ENCODE assay signal across 22 cellular contexts in genomic region chr6:100426241-100426640, GRCh38. TPM values are rescaled to one million over a fixed set of nuclear protein-coding genes. Genes with fewer than 3 reads are reported as not detected.
"Had no signal": no experiment of that assay in that cellular context is flagged by ENCODE, and none has a peak within 500 bp of the region (broad histone marks: within the 10 kb centered on the region; RNA-seq: fewer than 3 reads in every experiment).

No MANE protein-coding gene starts in this region.

- H3K27ac Mint-ChIP-seq: activated T-helper 17 cell treated with anti-CD3 and anti-CD28 coated beads, Interleukin-2, amount 50 U/mL, for 72 hours; dendritic cell treated with granulocyte-macrophage colony-stimulating factor and Interleukin-4, amounts not matched to agents 40 ng/mL and 50 ng/mL, for 4 days; effector memory CD8-positive, alpha-beta T cell; naive thymus-derived CD4-positive, alpha-beta T cell had no signal

- ATAC-seq: activated T-helper 17 cell treated with anti-CD3 and anti-CD28 coated beads, Interleukin-2, amount 50 U/mL, for 72 hours; effector memory CD8-positive, alpha-beta T cell; gastrocnemius medialis; naive thymus-derived CD4-positive, alpha-beta T cell had no signal

- H3K4me3 Mint-ChIP-seq: activated T-helper 17 cell treated with anti-CD3 and anti-CD28 coated beads, Interleukin-2, amount 50 U/mL, for 72 hours; dendritic cell treated with granulocyte-macrophage colony-stimulating factor and Interleukin-4, amounts not matched to agents 40 ng/mL and 50 ng/mL, for 4 days; effector memory CD8-positive, alpha-beta T cell; naive thymus-derived CD4-positive, alpha-beta T cell had no signal

- H3K4me1 Mint-ChIP-seq: activated T-helper 17 cell treated with anti-CD3 and anti-CD28 coated beads, Interleukin-2, amount 50 U/mL, for 72 hours; naive thymus-derived CD4-positive, alpha-beta T cell had no signal

- DNase-seq: activated CD4-positive, alpha-beta T cell treated with anti-CD3 and anti-CD28 coated beads, Interleukin-2, amount 50 U/mL, for 48 hours; activated naive CD4-positive, alpha-beta T cell treated with Interleukin-2 at 50 U/mL for 16 hours; effector memory CD8-positive, alpha-beta T cell; gastrocnemius medialis; naive thymus-derived CD4-positive, alpha-beta T cell; retina; stimulated activated CD4-positive, alpha-beta T cell treated with anti-CD3 and anti-CD28 coated beads, Interleukin-15, amount 100 ng/mL, for 24 hours; stimulated activated CD4-positive, alpha-beta T cell treated with anti-CD3 and anti-CD28 coated beads, Interleukin-4, amount 100 ng/mL, for 1 hour; stimulated activated naive CD4-positive, alpha-beta T cell; substantia nigra; T-helper 1 cell; T1000; transverse colon had no signal

- H3K27me3 Mint-ChIP-seq: dendritic cell treated with granulocyte-macrophage colony-stimulating factor and Interleukin-4, amounts not matched to agents 40 ng/mL and 50 ng/mL, for 4 days had no signal

- H3K36me3 Mint-ChIP-seq: naive thymus-derived CD4-positive, alpha-beta T cell had no signal

- H3K27ac ChIP-seq: gastrocnemius medialis, parathyroid adenoma, transverse colon had no signal

- H3K27me3 ChIP-seq: gastrocnemius medialis had no signal

- H3K9me3 ChIP-seq: gastrocnemius medialis, transverse colon had no signal

- H3K4me1 ChIP-seq: gastrocnemius medialis, parathyroid adenoma, transverse colon had no signal

- H3K9me3 Mint-ChIP-seq: activated T-helper 17 cell treated with anti-CD3 and anti-CD28 coated beads, Interleukin-2, amount 50 U/mL, for 72 hours; dendritic cell treated with granulocyte-macrophage colony-stimulating factor and Interleukin-4, amounts not matched to agents 40 ng/mL and 50 ng/mL, for 4 days; effector memory CD8-positive, alpha-beta T cell had no signal

- H3K36me3 ChIP-seq: gastrocnemius medialis, transverse colon had no signal

- H3K4me3 ChIP-seq: skin epidermis, transverse colon had no signal

RNA-seq across cellular contexts. Expression of gene SIM1, which starts 38.5 kb away (rescaled TPM):
- total RNA-seq: activated T-helper 17 cell treated with anti-CD3 and anti-CD28 coated beads, Interleukin-2, amount 50 U/mL, for 72 hours; astrocyte; bronchial epithelial cell; cerebellum; lung microvascular endothelial cell; mononuclear cell; naive thymus-derived CD4-positive, alpha-beta T cell; transverse colon had no signal
